In the genomic region with DNA sequence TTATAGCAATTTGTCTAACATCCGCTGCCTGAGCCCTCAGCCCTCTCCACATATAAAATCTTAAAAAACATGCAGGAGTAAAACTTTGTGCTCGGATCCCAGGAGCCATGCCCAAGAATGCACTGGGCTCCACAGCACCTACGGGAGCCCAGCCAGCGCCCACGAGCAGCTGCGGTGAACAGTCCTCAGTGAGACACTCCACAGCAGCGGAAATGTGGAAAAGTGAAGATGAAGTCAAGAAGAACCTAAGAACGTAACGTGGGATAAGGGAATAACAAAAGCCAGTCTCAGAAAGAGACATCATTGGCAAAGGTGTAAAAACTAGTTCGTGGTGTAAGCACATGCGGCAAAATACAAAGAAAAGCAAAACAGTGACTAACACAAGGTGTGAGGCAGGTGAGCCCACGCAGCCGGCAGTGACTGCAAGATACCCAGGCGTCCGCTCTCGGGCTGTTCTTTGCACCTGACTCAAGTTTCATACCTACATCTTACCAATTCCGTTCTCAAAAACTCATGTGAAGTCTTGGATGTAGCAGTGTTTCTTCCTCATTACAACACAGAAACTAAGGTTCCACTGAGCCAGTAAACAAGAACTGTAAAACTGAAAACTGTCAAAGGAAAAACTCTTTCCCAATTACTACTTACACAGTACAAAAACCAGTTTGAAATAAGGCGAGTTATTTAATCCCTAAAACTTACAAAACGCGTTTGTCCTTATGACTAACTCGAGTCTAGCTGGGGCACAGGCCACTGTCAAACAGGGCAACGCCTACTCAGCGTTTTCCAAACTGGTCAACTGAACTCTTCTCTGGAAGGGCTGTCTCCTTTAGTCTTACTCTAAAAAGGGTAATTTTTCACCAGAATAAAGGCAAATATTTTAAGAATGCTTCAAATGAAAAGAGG, we compare ENCODE assay signal across 8 cellular contexts. TPM values are rescaled to one million over a fixed set of nuclear protein-coding genes. Genes with fewer than 3 reads are reported as not detected.
A peak's percentile ranks its signal among the peaks of the same experiment; 100 is the strongest.
DNase-seq lines count a peak whose midpoint lies in the region; ATAC-seq and TF ChIP-seq lines count a peak whose summit lies in the region.

No MANE protein-coding gene starts in this region.

- peaks cover 9% of the 10 kb centered on the region for H3K27me3 Mint-ChIP-seq in GM23338 (ENCODE audit: insufficient read depth, low read depth, poor library complexity)

- peak overlapping the region; percentile 91 for H3K4me3 Mint-ChIP-seq in GM23338

- peak overlapping the region; percentile 63 for H3K4me3 ChIP-seq in GM23338
- H3K4me3 ChIP-seq in astrocyte of the spinal cord (ENCODE audit: low read depth, low read length): peak overlapping the region; percentile 55

- in situ Hi-C loops in astrocyte of the spinal cord (cut with HindIII; ENCODE audit: low sequenced_read_pairs): no loop called here

- peaks cover 54% of the 10 kb centered on the region for H3K36me3 Mint-ChIP-seq in GM23338 (ENCODE audit: low read depth)

- H3K27me3 ChIP-seq in GM23338 (ENCODE audit: insufficient read depth): peaks cover 9% of the 10 kb centered on the region; the same call in 1 of the 2 replicates

- peaks cover 6% of the 10 kb centered on the region; the same call in 1 of the 2 replicates for H3K36me3 ChIP-seq in GM23338 (ENCODE audit: insufficient read depth)

- TF ChIP-seq CTCF in GM23338 (conservative IDR thresholded peaks at IDR 0.05; ENCODE audit: low read depth in 2 of 2) (no peak), astrocyte of the spinal cord (IDR thresholded peaks at IDR 0.05; ENCODE audit: low read depth, low read length) (no peak)

- H3K9me3 Mint-ChIP-seq in GM23338: peaks cover 11% of the 10 kb centered on the region

- 0 out of 2 replicates have a peak, but pooled peaks cover 2% of the 10 kb centered on the region for H3F3A ChIP-seq in GM23338 (replicated peaks; ENCODE audit: low read depth)

- H3K9me2 ChIP-seq in GM23338 (ENCODE audit: insufficient read depth): no peaks in the 10 kb centered on the region

- H2AFZ ChIP-seq in GM23338: no peak overlapping the region

- no peak overlapping the region; the same call in 1 of the 2 replicates for H3K27ac Mint-ChIP-seq in GM23338

- DNase-seq in GM23338 (ENCODE audit: low spot score) (no peak), astrocyte of the spinal cord (ENCODE audit: low read depth, low spot score) (peak; percentile 38), medulla oblongata (ENCODE audit: extremely low spot score) (peak; percentile 70), cerebellar nuclear complex (lab: John Stamatoyannopoulos, UW) (no peak), COR-L47 (lab: John Stamatoyannopoulos, UW) (no peak), Ammon's horn (ENCODE audit: low spot score) (no peak)
- DNase-seq in stimulated activated CD8-positive, alpha-beta memory T cell treated with anti-CD3 and anti-CD28 coated beads, Interleukin-15, amount 100 ng/mL, for 4 hours (ENCODE audit: low read depth in 2 of 2): peak; percentile 36 to 53

- peaks cover 40% of the 10 kb centered on the region for H3K4me1 Mint-ChIP-seq in GM23338

- peaks cover 40% of the 10 kb centered on the region for H3K4me1 ChIP-seq in GM23338 (ENCODE audit: insufficient read depth)

- peaks cover 82% of the 10 kb centered on the region for H3K79me2 ChIP-seq in GM23338 (replicated peaks; ENCODE audit: insufficient read depth)

- ATAC-seq in GM23338: no peak
- ATAC-seq in SK-N-SH treated with all-trans-retinoic acid at 6 μM for 48 hours: peak; percentile 58

- H3K4me2 ChIP-seq in GM23338: peak overlapping the region; percentile 82

- no peak overlapping the region for H3K27ac ChIP-seq in GM23338 (ENCODE audit: low read depth)

- peaks cover 67% of the 10 kb centered on the region for H4K20me1 ChIP-seq in GM23338 (replicated peaks; ENCODE audit: insufficient read depth)

TF ChIP-seq in GM23338, 12 proteins besides CTCF, POLR2A, EP300 and RAD21:
- no peak for TF ChIP-seq ZNF114 (CRISPR knock-in tag; IDR thresholded peaks at IDR 0.05)

TF ChIP-seq in SK-N-SH treated with all-trans-retinoic acid at 6 μM for 48 hours, 23 proteins besides CTCF, POLR2A, EP300 and RAD21 (continues in another document):
- TF ChIP-seq ZFP30 (CRISPR knock-in tag; IDR thresholded peaks at IDR 0.05): no peak
- TF ChIP-seq, protein P1, sequence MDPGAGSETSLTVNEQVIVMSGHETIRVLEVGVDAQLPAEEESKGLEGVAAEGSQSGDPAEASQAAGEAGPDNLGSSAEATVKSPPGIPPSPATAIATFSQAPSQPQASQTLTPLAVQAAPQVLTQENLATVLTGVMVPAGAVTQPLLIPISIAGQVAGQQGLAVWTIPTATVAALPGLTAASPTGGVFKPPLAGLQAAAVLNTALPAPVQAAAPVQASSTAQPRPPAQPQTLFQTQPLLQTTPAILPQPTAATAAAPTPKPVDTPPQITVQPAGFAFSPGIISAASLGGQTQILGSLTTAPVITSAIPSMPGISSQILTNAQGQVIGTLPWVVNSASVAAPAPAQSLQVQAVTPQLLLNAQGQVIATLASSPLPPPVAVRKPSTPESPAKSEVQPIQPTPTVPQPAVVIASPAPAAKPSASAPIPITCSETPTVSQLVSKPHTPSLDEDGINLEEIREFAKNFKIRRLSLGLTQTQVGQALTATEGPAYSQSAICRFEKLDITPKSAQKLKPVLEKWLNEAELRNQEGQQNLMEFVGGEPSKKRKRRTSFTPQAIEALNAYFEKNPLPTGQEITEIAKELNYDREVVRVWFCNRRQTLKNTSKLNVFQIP (CRISPR knock-in tag; IDR thresholded peaks at IDR 0.05; ENCODE audit: borderline replicate concordance, low read depth): no peak
- no peak for TF ChIP-seq TCF4 (CRISPR knock-in tag; IDR thresholded peaks at IDR 0.05; ENCODE audit: borderline replicate concordance)
- no peak for TF ChIP-seq ZNF565 (CRISPR knock-in tag; conservative IDR thresholded peaks at IDR 0.05; ENCODE audit: low read depth)
- TF ChIP-seq ZC3H10 (CRISPR knock-in tag; IDR thresholded peaks at IDR 0.05): no peak
- TF ChIP-seq TOX (CRISPR knock-in tag; IDR thresholded peaks at IDR 0.05; ENCODE audit: borderline replicate concordance): no peak
- no peak for TF ChIP-seq OSR1 (CRISPR knock-in tag; IDR thresholded peaks at IDR 0.05)
- TF ChIP-seq SNAI2 (CRISPR knock-in tag; IDR thresholded peaks at IDR 0.05): no peak
- TF ChIP-seq CSDC2 (CRISPR knock-in tag; IDR thresholded peaks at IDR 0.05): no peak
- TF ChIP-seq ARNTL (CRISPR knock-in tag; IDR thresholded peaks at IDR 0.05; ENCODE audit: borderline replicate concordance, low read depth): no peak
- TF ChIP-seq RARB (CRISPR knock-in tag; IDR thresholded peaks at IDR 0.05): no peak
- no peak for TF ChIP-seq ZNF8 (CRISPR knock-in tag; IDR thresholded peaks at IDR 0.05)
- TF ChIP-seq, protein P2, sequence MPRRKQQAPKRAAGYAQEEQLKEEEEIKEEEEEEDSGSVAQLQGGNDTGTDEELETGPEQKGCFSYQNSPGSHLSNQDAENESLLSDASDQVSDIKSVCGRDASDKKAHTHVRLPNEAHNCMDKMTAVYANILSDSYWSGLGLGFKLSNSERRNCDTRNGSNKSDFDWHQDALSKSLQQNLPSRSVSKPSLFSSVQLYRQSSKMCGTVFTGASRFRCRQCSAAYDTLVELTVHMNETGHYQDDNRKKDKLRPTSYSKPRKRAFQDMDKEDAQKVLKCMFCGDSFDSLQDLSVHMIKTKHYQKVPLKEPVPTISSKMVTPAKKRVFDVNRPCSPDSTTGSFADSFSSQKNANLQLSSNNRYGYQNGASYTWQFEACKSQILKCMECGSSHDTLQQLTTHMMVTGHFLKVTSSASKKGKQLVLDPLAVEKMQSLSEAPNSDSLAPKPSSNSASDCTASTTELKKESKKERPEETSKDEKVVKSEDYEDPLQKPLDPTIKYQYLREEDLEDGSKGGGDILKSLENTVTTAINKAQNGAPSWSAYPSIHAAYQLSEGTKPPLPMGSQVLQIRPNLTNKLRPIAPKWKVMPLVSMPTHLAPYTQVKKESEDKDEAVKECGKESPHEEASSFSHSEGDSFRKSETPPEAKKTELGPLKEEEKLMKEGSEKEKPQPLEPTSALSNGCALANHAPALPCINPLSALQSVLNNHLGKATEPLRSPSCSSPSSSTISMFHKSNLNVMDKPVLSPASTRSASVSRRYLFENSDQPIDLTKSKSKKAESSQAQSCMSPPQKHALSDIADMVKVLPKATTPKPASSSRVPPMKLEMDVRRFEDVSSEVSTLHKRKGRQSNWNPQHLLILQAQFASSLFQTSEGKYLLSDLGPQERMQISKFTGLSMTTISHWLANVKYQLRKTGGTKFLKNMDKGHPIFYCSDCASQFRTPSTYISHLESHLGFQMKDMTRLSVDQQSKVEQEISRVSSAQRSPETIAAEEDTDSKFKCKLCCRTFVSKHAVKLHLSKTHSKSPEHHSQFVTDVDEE (CRISPR knock-in tag; IDR thresholded peaks at IDR 0.05): no peak
- TF ChIP-seq, protein P3, sequence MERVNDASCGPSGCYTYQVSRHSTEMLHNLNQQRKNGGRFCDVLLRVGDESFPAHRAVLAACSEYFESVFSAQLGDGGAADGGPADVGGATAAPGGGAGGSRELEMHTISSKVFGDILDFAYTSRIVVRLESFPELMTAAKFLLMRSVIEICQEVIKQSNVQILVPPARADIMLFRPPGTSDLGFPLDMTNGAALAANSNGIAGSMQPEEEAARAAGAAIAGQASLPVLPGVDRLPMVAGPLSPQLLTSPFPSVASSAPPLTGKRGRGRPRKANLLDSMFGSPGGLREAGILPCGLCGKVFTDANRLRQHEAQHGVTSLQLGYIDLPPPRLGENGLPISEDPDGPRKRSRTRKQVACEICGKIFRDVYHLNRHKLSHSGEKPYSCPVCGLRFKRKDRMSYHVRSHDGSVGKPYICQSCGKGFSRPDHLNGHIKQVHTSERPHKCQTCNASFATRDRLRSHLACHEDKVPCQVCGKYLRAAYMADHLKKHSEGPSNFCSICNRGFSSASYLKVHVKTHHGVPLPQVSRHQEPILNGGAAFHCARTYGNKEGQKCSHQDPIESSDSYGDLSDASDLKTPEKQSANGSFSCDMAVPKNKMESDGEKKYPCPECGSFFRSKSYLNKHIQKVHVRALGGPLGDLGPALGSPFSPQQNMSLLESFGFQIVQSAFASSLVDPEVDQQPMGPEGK (CRISPR knock-in tag; IDR thresholded peaks at IDR 0.05; ENCODE audit: borderline replicate concordance): no peak
- TF ChIP-seq GLIS3 (CRISPR knock-in tag; IDR thresholded peaks at IDR 0.05): no peak
- no peak for TF ChIP-seq PPARA (CRISPR knock-in tag; IDR thresholded peaks at IDR 0.05; ENCODE audit: borderline replicate concordance)

RNA-seq across cellular contexts. Expression of a gene that starts 1.7 kb away (rescaled TPM):
- 57.6 and 75.4 TPM in 2 replicates for total RNA-seq in GM23338 (2014; rRNA removed; shearing (Covaris generic))
- 6.9 and 8.2 TPM in 2 replicates for polyA plus RNA-seq in GM23338 (2016; fragmentation: Nextera tagmentation; extraction: Ambion mirVana)

RNA-seq across cellular contexts. Expression of a gene that starts 55.5 kb away (rescaled TPM):
- 86.6 and 95.7 TPM in 2 replicates for total RNA-seq in GM23338 (2014; rRNA removed; shearing (Covaris generic))
- 63.2 and 71.6 TPM in 2 replicates for polyA plus RNA-seq in GM23338 (2016; fragmentation: Nextera tagmentation; extraction: Ambion mirVana)

Comparison
In these comparisons a context has a peak if more than half of its experiments do, and no peak if none do; other contexts are left out.
1. DNase-seq: peak in astrocyte of the spinal cord (single experiment), medulla oblongata (single experiment) and stimulated activated CD8-positive, alpha-beta memory T cell treated with anti-CD3 and anti-CD28 coated beads, Interleukin-15, amount 100 ng/mL, for 4 hours (2 of 2); none in GM23338 (single experiment), cerebellar nuclear complex (0 of 2), COR-L47 (single experiment) and Ammon's horn (single experiment).